Comparison of ENCODE assay signal across 8 cellular contexts in genomic region chr19:14375055-14375581, GRCh38. TPM values are rescaled to one million over a fixed set of nuclear protein-coding genes. Genes with fewer than 3 reads are reported as not detected.
DNase-seq lines count a peak whose midpoint lies in the region; ATAC-seq and TF ChIP-seq lines count a peak whose summit lies in the region.

No MANE protein-coding gene starts in this region.

- peak; percentile 56 for ATAC-seq in Right ventricle myocardium superior (ENCODE audit: poor library complexity)
- peak; percentile 87 for ATAC-seq in stimulated activated effector memory CD8-positive, alpha-beta T cell treated with anti-CD3 and anti-CD28 coated beads, Interleukin-12 subunit alpha, Interleukin-12 subunit beta, amount 100 ng/mL, for 72 hours
- no peak for ATAC-seq in GM18858 (IDR thresholded peaks at IDR 0.05; ENCODE audit: unreplicated experiment)

- no peak for TF ChIP-seq CTCF in RWPE1 (conservative IDR thresholded peaks at IDR 0.05; ENCODE audit: low read depth)

- H3K4me1 Mint-ChIP-seq in stimulated activated effector memory CD8-positive, alpha-beta T cell treated with anti-CD3 and anti-CD28 coated beads, Interleukin-12 subunit alpha, Interleukin-12 subunit beta, amount 100 ng/mL, for 72 hours: peaks cover 54% of the 10 kb centered on the region

- DNase-seq in Kasumi-1 (lab: John Stamatoyannopoulos, UW): peak; percentile 98 to 99
- peak; percentile 86 for DNase-seq in activated CD8-positive, alpha-beta memory T cell treated with anti-CD3 and anti-CD28 coated beads for 24 hours
- DNase-seq in Right ventricle myocardium superior: peak; percentile 71
- DNase-seq in stimulated activated effector memory CD8-positive, alpha-beta T cell treated with anti-CD3 and anti-CD28 coated beads, Interleukin-12 subunit alpha, Interleukin-12 subunit beta, amount 100 ng/mL, for 72 hours (ENCODE audit: low spot score in 2 of 2): peak; percentile 58 to 89
- no peak for DNase-seq in cerebellar cortex (ENCODE audit: low spot score)
- no peak for DNase-seq in NCI-H510A treated with DMSO at 0.1 percent for 48 hours (lab: John Stamatoyannopoulos, UW)
- DNase-seq in RWPE1 (ENCODE audit: low spot score): no peak

- peaks cover 22% of the 10 kb centered on the region for H3K36me3 Mint-ChIP-seq in stimulated activated effector memory CD8-positive, alpha-beta T cell treated with anti-CD3 and anti-CD28 coated beads, Interleukin-12 subunit alpha, Interleukin-12 subunit beta, amount 100 ng/mL, for 72 hours

- peak overlapping the region; percentile 98 for H3K27ac Mint-ChIP-seq in stimulated activated effector memory CD8-positive, alpha-beta T cell treated with anti-CD3 and anti-CD28 coated beads, Interleukin-12 subunit alpha, Interleukin-12 subunit beta, amount 100 ng/mL, for 72 hours

- H3K4me3 Mint-ChIP-seq in stimulated activated effector memory CD8-positive, alpha-beta T cell treated with anti-CD3 and anti-CD28 coated beads, Interleukin-12 subunit alpha, Interleukin-12 subunit beta, amount 100 ng/mL, for 72 hours: peak overlapping the region; percentile 71

- intact Hi-C loops in Right ventricle myocardium superior (cut with DNase I): no loop called here

- no peak overlapping the region for H3K27ac ChIP-seq in RWPE1

- H3K9me3 Mint-ChIP-seq in stimulated activated effector memory CD8-positive, alpha-beta T cell treated with anti-CD3 and anti-CD28 coated beads, Interleukin-12 subunit alpha, Interleukin-12 subunit beta, amount 100 ng/mL, for 72 hours: no peaks in the 10 kb centered on the region

- POLR2A ChIA-PET in RWPE1 (lab: Yijun Ruan, JAX; ENCODE audit: low non-redundant PET): no interaction called here

- CTCF ChIA-PET in RWPE1 (lab: Yijun Ruan, JAX): interaction anchor here (0.8 kb wide), 1 partner anchor 9 kb away, joined by 3 read pairs; no protein-coding TSS in a partner anchor

RNA-seq across cellular contexts. Expression of gene ADGRE5, which starts 6.1 kb away (rescaled TPM):
- 32.9 TPM for total RNA-seq in Right ventricle myocardium superior

RNA-seq across cellular contexts. Expression of gene DDX39A, which starts 44.0 kb away (rescaled TPM):
- total RNA-seq in Right ventricle myocardium superior: 29.1 TPM

RNA-seq across cellular contexts. Expression of gene PKN1, which starts 58.0 kb away (rescaled TPM):
- total RNA-seq in Right ventricle myocardium superior: 129 TPM

Comparison
In these comparisons a context has a peak if more than half of its experiments do, and no peak if none do; other contexts are left out.
1. DNase-seq: peak in Kasumi-1 (2 of 2), activated CD8-positive, alpha-beta memory T cell treated with anti-CD3 and anti-CD28 coated beads for 24 hours (single experiment), Right ventricle myocardium superior (single experiment) and stimulated activated effector memory CD8-positive, alpha-beta T cell treated with anti-CD3 and anti-CD28 coated beads, Interleukin-12 subunit alpha, Interleukin-12 subunit beta, amount 100 ng/mL, for 72 hours (2 of 2); none in cerebellar cortex (single experiment), NCI-H510A treated with DMSO at 0.1 percent for 48 hours (single experiment) and RWPE1 (single experiment).